Comparison of ENCODE assay signal across 25 cellular contexts in the genomic region with DNA sequence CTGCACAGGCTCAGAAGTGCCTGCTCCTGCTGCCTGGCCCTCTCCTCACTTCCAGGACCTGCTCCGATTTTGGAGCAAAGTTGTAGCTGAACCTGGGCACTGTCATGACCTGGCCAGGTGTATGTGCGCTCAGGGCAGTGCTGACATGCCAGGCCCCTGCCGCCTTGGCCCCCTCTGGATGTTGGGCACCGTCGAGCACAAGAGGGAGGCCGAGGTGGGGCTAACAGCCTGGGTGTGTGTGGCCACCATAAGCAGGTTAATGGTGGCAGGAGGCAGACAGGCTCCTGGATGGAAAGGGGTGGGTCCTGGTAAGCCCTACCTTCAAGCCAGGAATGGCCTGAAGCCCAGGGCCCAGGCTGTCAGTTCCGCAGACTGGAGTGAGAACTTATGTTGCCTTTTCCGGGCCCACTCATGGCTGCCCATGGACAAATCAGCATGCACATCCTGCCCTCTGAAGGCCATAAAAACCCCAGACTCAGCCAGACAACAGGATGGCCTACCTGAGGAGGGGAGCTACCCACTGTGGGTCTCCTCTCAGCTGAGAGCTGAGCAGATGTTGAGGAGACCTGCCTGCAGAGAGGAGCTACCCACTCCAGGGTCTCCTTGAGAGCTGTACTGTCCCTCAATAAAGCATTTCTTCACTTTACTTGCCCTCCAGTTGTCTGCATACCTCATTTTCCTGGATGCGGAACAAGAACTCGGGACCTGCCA.
DNase-seq lines count a peak whose midpoint lies in the region; ATAC-seq, FAIRE-seq and TF ChIP-seq lines count a peak whose summit lies in the region.
"Had no signal": no experiment of that assay in that cellular context is flagged by ENCODE, and none has a peak within 500 bp of the region (broad histone marks: within the 10 kb centered on the region; RNA-seq: fewer than 3 reads in every experiment).

No MANE protein-coding gene starts in this region.

- no peak overlapping the region for H3K4me2 ChIP-seq in BLaER1
- no peak overlapping the region for H3K4me2 ChIP-seq in H1 (ENCODE audit: insufficient read depth in 1 of 2, low read depth in 2 of 2, low read length in 2 of 2)
- no peak overlapping the region for H3K4me2 ChIP-seq in neuronal stem cell (ENCODE audit: insufficient read depth, low read length, poor library complexity, severe bottlenecking)

- H3K36me3 Mint-ChIP-seq in CD14-positive monocyte, result peaks cover 45 to 78% of the 10 kb centered on the region in 2 donors
- H3K36me3 Mint-ChIP-seq in stimulated activated memory B cell treated with anti-CD40 and anti-IgM and Interleukin-4, amounts not matched to agents 10 μg/mL and 1 μg/mL and 100 μg/mL, for 72 hours, result no peaks in the 10 kb centered on the region

- H2AFZ ChIP-seq in H1 (ENCODE audit: low read length) (no peak overlapping the region), neuronal stem cell (ENCODE audit: low read length) (no peak overlapping the region)

- no peaks in the 10 kb centered on the region; a peak in 1 of 4 replicates for H3K79me2 ChIP-seq in H1 (ENCODE audit: control insufficient read depth in 1 of 2, insufficient read depth in 2 of 2, low read length in 2 of 2)

- no peak for TF ChIP-seq RAD21 in H1 (IDR thresholded peaks at IDR 0.05 in 1 of 2, conservative IDR thresholded peaks at IDR 0.05 in 1 of 2; ENCODE audit: low read depth in 2 of 2, low read length in 2 of 2)

- FAIRE-seq in H1 (lab: Jason Lieb, UNC) (no peak), H54 (lab: Jason Lieb, UNC) (no peak)
- FAIRE-seq: HTR-8/SVneo had no signal

- H3K23me2 ChIP-seq in H1 (ENCODE audit: low read depth, low read length), result peaks cover 7% of the 10 kb centered on the region; the same call in 1 of the 2 replicates

- H3K36me3 ChIP-seq in BLaER1 (peaks cover 12% of the 10 kb centered on the region; the same call in 1 of the 2 replicates), H1 (ENCODE audit: control insufficient read depth in 2 of 4, insufficient read depth in 4 of 4, low read length in 3 of 4) (peaks cover 0 to 3% (median 0%) of the 10 kb centered on the region in 4 experiments; a peak in 1 of 8 replicates), neuronal stem cell (replicated peaks in 1 of 2; ENCODE audit: control insufficient read depth in 2 of 2, insufficient read depth in 2 of 2, low read length in 2 of 2) (peaks cover 4 to 8% of the 10 kb centered on the region in 2 donors)

- no peak for ATAC-seq in stimulated activated memory B cell treated with anti-CD40 and anti-IgM and Interleukin-4, amounts not matched to agents 10 μg/mL and 1 μg/mL and 100 μg/mL, for 72 hours
- ATAC-seq: PC-3 had no signal

- no peak overlapping the region for H2BK20ac ChIP-seq in H1 (ENCODE audit: low read length)

- no peak for TF ChIP-seq EP300 in H1 (IDR thresholded peaks at IDR 0.05; ENCODE audit: borderline replicate concordance in 1 of 2, low read depth in 2 of 2, low read length in 2 of 2)

- peak overlapping the region; percentile 51; the same call in 1 of the 2 replicates for H4K8ac ChIP-seq in H1 (ENCODE audit: extremely low read depth, insufficient read depth, low read length)
- H4K8ac ChIP-seq in neuronal stem cell (ENCODE audit: low read depth, low read length), result peak overlapping the region; percentile 48

- H2AK5ac ChIP-seq in H1 (ENCODE audit: low read depth, low read length) (no peak overlapping the region), neuronal stem cell (ENCODE audit: low read depth, low read length) (peak overlapping the region; percentile 21)

- no peak overlapping the region for H3K9ac ChIP-seq in BLaER1
- H3K9ac ChIP-seq in H1 (replicated peaks in 1 of 4; ENCODE audit: extremely low read depth in 1 of 4, low read depth in 3 of 4, low read length in 3 of 4), result no peak overlapping the region
- H3K9ac ChIP-seq in neuronal stem cell (ENCODE audit: low read depth, low read length, poor library complexity), result peak overlapping the region; percentile 70

- POLR2A ChIA-PET in H1 (lab: Charles Lee; ENCODE audit: partially characterized antibody), result interaction anchor here (1.4 kb wide), 1 partner anchor 29 kb away, joined by 3 read pairs; no protein-coding TSS in a partner anchor

- H3K79me1 ChIP-seq in H1 (ENCODE audit: low read depth, low read length) (peaks cover 5% of the 10 kb centered on the region; the same call in 1 of the 2 replicates), neuronal stem cell (ENCODE audit: low read depth, low read length) (peaks cover 9% of the 10 kb centered on the region)

- H2BK15ac ChIP-seq in H1 (ENCODE audit: low read length), result no peak overlapping the region
- no peak overlapping the region for H2BK15ac ChIP-seq in neuronal stem cell (ENCODE audit: low read length)

- peak overlapping the region in 2 of 7 donors; percentile 41 to 50 for H3K27ac Mint-ChIP-seq in CD14-positive monocyte
- H3K27ac Mint-ChIP-seq in stimulated activated memory B cell treated with anti-CD40 and anti-IgM and Interleukin-4, amounts not matched to agents 10 μg/mL and 1 μg/mL and 100 μg/mL, for 72 hours, result no peak overlapping the region
- H3K27ac Mint-ChIP-seq: H9, IgD-negative memory B cell had no signal

- TF ChIP-seq CTCF in CD14-positive monocyte (IDR thresholded peaks at IDR 0.05), result no peak
- TF ChIP-seq CTCF in H1 (IDR thresholded peaks at IDR 0.05; ENCODE audit: control extremely low read depth in 1 of 3, insufficient read depth in 1 of 3, low read depth in 1 of 3, low read length in 3 of 3), result no peak

- no peak overlapping the region for H2BK5ac ChIP-seq in H1 (ENCODE audit: low read depth, low read length)
- no peak overlapping the region for H2BK5ac ChIP-seq in neuronal stem cell (ENCODE audit: low read length)

- H3K27me3 ChIP-seq in BLaER1 (no peaks in the 10 kb centered on the region), H1 (replicated peaks in 1 of 4; ENCODE audit: control insufficient read depth in 3 of 4, extremely low read depth in 1 of 4, insufficient read depth in 3 of 4, low read length in 3 of 4) (no peaks in the 10 kb centered on the region; a peak in 1 of 7 replicates), neuronal stem cell (ENCODE audit: control insufficient read depth in 3 of 3, insufficient read depth in 3 of 3, low read depth in 1 of 3, low read length in 3 of 3) (no peaks in the 10 kb centered on the region)
- H3K27me3 ChIP-seq: MG63 had no signal

- no peak overlapping the region for H3K27ac ChIP-seq in BLaER1
- H3K27ac ChIP-seq in H1 (ENCODE audit: low read depth, low read length), result no peak overlapping the region
- no peak overlapping the region for H3K27ac ChIP-seq in neuronal stem cell (replicated peaks; ENCODE audit: low read length)
- H3K27ac ChIP-seq: SJSA1 had no signal

- H2BK12ac ChIP-seq in H1 (ENCODE audit: low read depth, low read length) (no peak overlapping the region), neuronal stem cell (ENCODE audit: low read length) (no peak overlapping the region)

- no peak overlapping the region for H3K4me3 Mint-ChIP-seq in CD14-positive monocyte
- no peak overlapping the region for H3K4me3 Mint-ChIP-seq in stimulated activated memory B cell treated with anti-CD40 and anti-IgM and Interleukin-4, amounts not matched to agents 10 μg/mL and 1 μg/mL and 100 μg/mL, for 72 hours
- H3K4me3 Mint-ChIP-seq: H9 had no signal

- H3K4ac ChIP-seq in H1 (replicated peaks; ENCODE audit: insufficient read length, low read depth, low read length) (no peak overlapping the region), neuronal stem cell (ENCODE audit: low read length) (no peak overlapping the region)

- H3K9me3 Mint-ChIP-seq in CD14-positive monocyte, result peaks cover 0 to 10% (median 3%) of the 10 kb centered on the region in 7 donors
- H3K9me3 Mint-ChIP-seq in stimulated activated memory B cell treated with anti-CD40 and anti-IgM and Interleukin-4, amounts not matched to agents 10 μg/mL and 1 μg/mL and 100 μg/mL, for 72 hours, result peaks cover 14% of the 10 kb centered on the region

- no peak overlapping the region for H3K23ac ChIP-seq in H1 (ENCODE audit: insufficient read length)
- H3K23ac ChIP-seq in neuronal stem cell (ENCODE audit: low read depth, low read length, poor library complexity), result peak overlapping the region; percentile 20

- H3K9me3 ChIP-seq in BLaER1, result peaks cover 31% of the 10 kb centered on the region
- H3K9me3 ChIP-seq in H1 (ENCODE audit: insufficient read depth in 2 of 2, low read depth in 1 of 2, low read length in 1 of 2), result peaks cover 2 to 12% of the 10 kb centered on the region in 2 experiments; a peak in 1 of 4 replicates
- H3K9me3 ChIP-seq in neuronal stem cell (replicated peaks in 1 of 2; ENCODE audit: control insufficient read depth in 2 of 2, insufficient read depth in 1 of 2, low read depth in 1 of 2, low read length in 2 of 2), result peaks cover 8 to 21% of the 10 kb centered on the region in 2 donors
- H3K9me3 ChIP-seq: MG63, SJSA1 had no signal

- TF ChIP-seq POLR2A in H1 (IDR thresholded peaks at IDR 0.05; ENCODE audit: control extremely low read depth in 1 of 2, low read depth in 2 of 2, low read length in 2 of 2), result no peak
- no peak for TF ChIP-seq POLR2A in H54 (IDR thresholded peaks at IDR 0.05; ENCODE audit: low read depth, low read length)

- intact Hi-C loops in CD14-positive monocyte (cut with micrococcal nuclease), result no loop called here

- no peak overlapping the region for H3K56ac ChIP-seq in H1 (replicated peaks; ENCODE audit: insufficient read length, low read depth, low read length)

- no peak overlapping the region for H4K5ac ChIP-seq in H1 (ENCODE audit: insufficient read length, low read depth, low read length)

- peaks cover 47% of the 10 kb centered on the region for H3K4me1 Mint-ChIP-seq in CD14-positive monocyte
- H3K4me1 Mint-ChIP-seq in stimulated activated memory B cell treated with anti-CD40 and anti-IgM and Interleukin-4, amounts not matched to agents 10 μg/mL and 1 μg/mL and 100 μg/mL, for 72 hours, result no peaks in the 10 kb centered on the region
- H3K4me1 Mint-ChIP-seq: H9 had no signal

- H3K4me1 ChIP-seq in BLaER1 (peaks cover 5% of the 10 kb centered on the region), H1 (replicated peaks in 1 of 4; ENCODE audit: control insufficient read depth in 3 of 4, insufficient read depth in 4 of 4, low read length in 3 of 4) (no peaks in the 10 kb centered on the region), neuronal stem cell (ENCODE audit: control insufficient read depth in 2 of 2, insufficient read depth in 1 of 2, low read depth in 1 of 2, low read length in 2 of 2) (no peaks in the 10 kb centered on the region)
- H3K4me1 ChIP-seq: SJSA1 had no signal

- H3K14ac ChIP-seq in H1 (ENCODE audit: insufficient read length), result no peak overlapping the region
- H3K14ac ChIP-seq in neuronal stem cell (ENCODE audit: low read length), result peak overlapping the region; percentile 94

- CTCF ChIA-PET in H1 (lab: Charles Lee; ENCODE audit: partially characterized antibody), result interaction anchor here (0.9 to 1.7 kb wide), 3 partner anchors 8 to 19 kb away, joined by 3 to 4 read pairs (median 4); no protein-coding TSS in a partner anchor

- no peaks in the 10 kb centered on the region for H3K27me3 Mint-ChIP-seq in CD14-positive monocyte (ENCODE audit: low read depth in 3 of 3)
- H3K27me3 Mint-ChIP-seq in stimulated activated memory B cell treated with anti-CD40 and anti-IgM and Interleukin-4, amounts not matched to agents 10 μg/mL and 1 μg/mL and 100 μg/mL, for 72 hours, result peaks cover 27% of the 10 kb centered on the region

- H4K91ac ChIP-seq in H1 (replicated peaks; ENCODE audit: insufficient read length, low read length) (no peak overlapping the region), neuronal stem cell (ENCODE audit: low read depth, low read length, poor library complexity) (no peak overlapping the region)

- WGBS in H1 (ENCODE audit: extremely low coverage in 1 of 2, insufficient coverage in 1 of 2, insufficient read length in 1 of 2, insufficient replicate concordance in 2 of 2, low coverage in 1 of 2, low lambda C conversion rate in 2 of 2, missing lambda C conversion rate in 1 of 2), 2 experiments, result 94% methylated on average over 10 of the region's 10 CpGs; no CpG with 5 or more reads in 1 of the 2 experiments
- no CpG with 5 or more reads among the region's 10 CpGs for WGBS in neuronal stem cell (ENCODE audit: extremely low coverage in 2 of 2, insufficient read length in 2 of 2, insufficient replicate concordance in 1 of 2), 2 donors

- peak overlapping the region; percentile 11; the same call in 1 of the 2 replicates for H3K4me3 ChIP-seq in BLaER1
- no peak overlapping the region for H3K4me3 ChIP-seq in H1 (ENCODE audit: extremely low read depth in 1 of 4, insufficient read depth in 2 of 4, low read depth in 3 of 4, low read length in 4 of 4)
- H3K4me3 ChIP-seq in neuronal stem cell (ENCODE audit: low read length in 2 of 2), result no peak overlapping the region
- H3K4me3 ChIP-seq: MG63, SJSA1 had no signal

- no peak overlapping the region for H2BK120ac ChIP-seq in H1 (replicated peaks; ENCODE audit: low read depth, low read length)
- no peak overlapping the region for H2BK120ac ChIP-seq in neuronal stem cell (ENCODE audit: low read depth, low read length)

- DNase-seq in CD14-positive monocyte (ENCODE audit: low spot score) (peak; percentile 37), H1 (ENCODE audit: low read depth in 1 of 2, low spot score in 2 of 2) (no peak), neuronal stem cell (ENCODE audit: low spot score) (no peak), SKM-1 treated with dmso at 0.1 percent for 144 hours (lab: John Stamatoyannopoulos, UW; ENCODE audit: unreplicated experiment) (no peak), H54 (ENCODE audit: insufficient read length, low spot score) (no peak)
- DNase-seq: ACHN, AML-193, COR-L47, DMS 273 treated with DMSO at 0.1 percent for 48 hours, GF-D8, H9, Kasumi-1, MG63, NCI-H1048, NCI-H146, NCI-H2029 treated with DMSO at 0.1 percent for 48 hours, NCI-H2171, NCI-H526, PC-3, RPMI8226 had no signal

- H3K18ac ChIP-seq in H1 (ENCODE audit: extremely low read depth, low read length), result no peak overlapping the region
- no peak overlapping the region for H3K18ac ChIP-seq in neuronal stem cell (ENCODE audit: low read length)

- H4K20me1 ChIP-seq in BLaER1, result no peaks in the 10 kb centered on the region
- H4K20me1 ChIP-seq in H1 (replicated peaks in 1 of 2; ENCODE audit: control insufficient read depth in 1 of 2, insufficient read depth in 2 of 2, low read length in 2 of 2), result peaks cover 0 to 4% of the 10 kb centered on the region in 2 experiments
